ENCODE assay signal across 15 cellular contexts in genomic region chr2:217830061-217830460, GRCh38.
DNase-seq lines count a peak whose midpoint lies in the region; ATAC-seq, FAIRE-seq and TF ChIP-seq lines count a peak whose summit lies in the region.
"Had no signal": no experiment of that assay in that cellular context is flagged by ENCODE, and none has a peak within 500 bp of the region (broad histone marks: within the 10 kb centered on the region; RNA-seq: fewer than 3 reads in every experiment).

No MANE protein-coding gene starts in this region.

- intact Hi-C loops in esophagus muscularis mucosa (cut with DNase I) (no loop called here), kidney (cut with DNase I) (no loop called here), psoas muscle (cut with DNase I) (no loop called here)

- TF ChIP-seq EP300 in esophagus muscularis mucosa (IDR thresholded peaks at IDR 0.05) (no peak), upper lobe of left lung (IDR thresholded peaks at IDR 0.05) (no peak)

- ATAC-seq in psoas muscle (no peak), upper lobe of left lung (ENCODE audit: low FRiP score in 2 of 2) (no peak), HG03565 (IDR thresholded peaks at IDR 0.05; ENCODE audit: unreplicated experiment) (no peak)

- FAIRE-seq in kidney (lab: Jason Lieb, UNC) = no peak
- FAIRE-seq: H54 had no signal

- H3K9ac ChIP-seq in kidney (ENCODE audit: low read length in 2 of 2) = no peak overlapping the region
- H3K9ac ChIP-seq: KMS-11 had no signal

- TF ChIP-seq CTCF in esophagus muscularis mucosa (IDR thresholded peaks at IDR 0.05) (no peak), kidney (IDR thresholded peaks at IDR 0.05; ENCODE audit: borderline replicate concordance, extremely low read depth, insufficient read depth) (no peak), psoas muscle (IDR thresholded peaks at IDR 0.05) (no peak), upper lobe of left lung (IDR thresholded peaks at IDR 0.05) (no peak)

- WGBS in esophagus muscularis mucosa = 66% methylated on average over 7 of the region's 9 CpGs
- 88 to 90% (median 89%) methylated on average over 9 of the region's 9 CpGs for WGBS in psoas muscle, 3 donors
- 85 to 86% methylated on average over 5 to 9 of the region's 9 CpGs for WGBS in upper lobe of left lung, 2 donors

- TF ChIP-seq POLR2A in esophagus muscularis mucosa (IDR thresholded peaks at IDR 0.05; ENCODE audit: low read depth) = no peak
- no peak for TF ChIP-seq POLR2A in upper lobe of left lung (IDR thresholded peaks at IDR 0.05)

- H3K9me3 ChIP-seq in esophagus muscularis mucosa (no peaks in the 10 kb centered on the region), kidney (ENCODE audit: control insufficient read depth in 1 of 2, low read length in 2 of 2) (no peaks in the 10 kb centered on the region), psoas muscle (no peaks in the 10 kb centered on the region), upper lobe of left lung (no peaks in the 10 kb centered on the region)

- H3K27me3 ChIP-seq in esophagus muscularis mucosa (no peaks in the 10 kb centered on the region), psoas muscle (ENCODE audit: insufficient read depth in 3 of 3, low read length in 2 of 3) (no peaks in the 10 kb centered on the region), upper lobe of left lung (no peaks in the 10 kb centered on the region)

- H3K36me3 ChIP-seq in esophagus muscularis mucosa (peaks cover 66 to 99% (median 83%) of the 10 kb centered on the region in 4 donors), kidney (ENCODE audit: control insufficient read depth in 1 of 2, insufficient read depth in 2 of 2, low read length in 2 of 2) (peaks cover 45 to 76% of the 10 kb centered on the region in 2 donors), psoas muscle (ENCODE audit: insufficient read depth in 1 of 2, low read depth in 1 of 2) (peaks cover 8 to 86% of the 10 kb centered on the region in 2 donors), upper lobe of left lung (peaks cover 30 to 87% (median 57%) of the 10 kb centered on the region in 4 donors)

- H3K27ac ChIP-seq in esophagus muscularis mucosa (replicated peaks in 1 of 4) = peak overlapping the region; percentile 83 to 90 (median 88)
- peak overlapping the region in 1 of 2 donors; percentile 10 for H3K27ac ChIP-seq in kidney (ENCODE audit: low read depth in 2 of 2, low read length in 2 of 2)
- peak overlapping the region; percentile 89 for H3K27ac ChIP-seq in psoas muscle
- H3K27ac ChIP-seq in upper lobe of left lung = peak overlapping the region; percentile 2 to 22 (median 18)
- H3K27ac ChIP-seq: KMS-11 had no signal

- peaks cover 86 to 100% (median 100%) of the 10 kb centered on the region in 4 donors for H3K4me1 ChIP-seq in esophagus muscularis mucosa
- H3K4me1 ChIP-seq in kidney (ENCODE audit: control insufficient read depth in 1 of 2, insufficient read depth in 1 of 2, low read depth in 1 of 2, low read length in 2 of 2) = peaks cover 12 to 41% of the 10 kb centered on the region in 2 donors
- peaks cover 99% of the 10 kb centered on the region for H3K4me1 ChIP-seq in psoas muscle
- H3K4me1 ChIP-seq in upper lobe of left lung = peaks cover 36 to 57% (median 44%) of the 10 kb centered on the region in 4 donors

- H3K4me3 ChIP-seq in esophagus muscularis mucosa (no peak overlapping the region), kidney (ENCODE audit: low read length in 2 of 2) (no peak overlapping the region), psoas muscle (no peak overlapping the region), upper lobe of left lung (no peak overlapping the region)

- DNase-seq in esophagus muscularis mucosa (ENCODE audit: extremely low spot score) (no peak), kidney (peak; percentile 52), psoas muscle (peak in 1 of 2 donors; percentile 14), upper lobe of left lung (no peak), NCI-H526 treated with DMSO at 0.1 percent for 48 hours (lab: John Stamatoyannopoulos, UW) (no peak)
- no peak for DNase-seq in activated naive CD4-positive, alpha-beta T cell (lab: John Stamatoyannopoulos, UW)
- DNase-seq: CD4-positive, alpha-beta T cell; EL; NCI-H1048; NCI-H1436 treated with DMSO at 0.1 percent for 48 hours; NCI-H2029 treated with DMSO at 0.1 percent for 48 hours; NCI-H510A had no signal
